8 cellular contexts compared by ENCODE assay signal in the genomic region with DNA sequence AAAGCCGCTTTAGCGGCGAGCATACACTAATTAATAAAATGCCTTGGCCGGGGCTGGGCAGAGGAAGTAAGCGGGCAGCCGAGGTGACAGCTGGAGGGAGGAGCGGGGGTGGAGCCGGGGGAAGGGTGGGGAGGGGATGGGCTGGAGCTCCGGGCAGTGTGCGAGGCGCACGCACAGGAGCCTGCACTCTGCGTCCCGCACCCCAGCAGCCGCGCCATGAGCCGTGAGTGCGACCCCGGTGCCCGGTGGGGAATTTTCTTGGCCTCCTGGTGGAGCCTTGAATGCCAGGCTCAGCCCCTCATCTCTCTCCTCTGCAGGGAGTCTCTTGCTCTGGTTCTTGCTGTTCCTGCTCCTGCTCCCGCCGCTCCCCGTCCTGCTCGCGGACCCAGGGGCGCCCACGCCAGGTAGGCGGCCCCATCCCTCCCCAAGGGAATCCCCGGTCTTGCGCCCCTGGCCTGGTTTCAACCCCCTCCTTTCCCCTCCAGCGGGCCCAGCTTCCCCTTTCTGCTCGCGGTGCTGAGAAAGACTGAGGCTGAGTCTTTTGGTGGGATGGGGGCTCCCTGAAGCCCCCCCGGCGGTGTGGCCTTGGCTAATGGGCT. TPM values are rescaled to one million over a fixed set of nuclear protein-coding genes. Genes with fewer than 3 reads are reported as not detected.
DNase-seq lines count a peak whose midpoint lies in the region; ATAC-seq and TF ChIP-seq lines count a peak whose summit lies in the region.

A gene (plus strand): TSS at position 156 of the 599 bp plus-strand sequence. CDS start 61 bp downstream, at position 217.

- DNase-seq in CD1c-positive myeloid dendritic cell (ENCODE audit: extremely low spot score) = peak; percentile 82
- DNase-seq in fibroblast of the aortic adventitia (ENCODE audit: low read depth) = no peak
- DNase-seq in omental fat pad (ENCODE audit: low spot score) = no peak
- DNase-seq in midbrain (lab: John Stamatoyannopoulos, UW) = no peak
- DNase-seq in cerebellar nuclear complex (lab: John Stamatoyannopoulos, UW) = no peak

- H3K4me1 Mint-ChIP-seq in T-helper 1 cell treated with Interleukin-12 subunit alpha and Interleukin-12 subunit beta and Interleukin-4 antibody, amounts not matched to agents 30 μg/mL and 1 μg/mL, for 36 hours (ENCODE audit: low read depth) = peaks cover 8% of the 10 kb centered on the region

- peak within 1 kb of the TSS; percentile 84 for H3K4me3 ChIP-seq in fibroblast of the aortic adventitia (ENCODE audit: low read depth, low read length)

- H3K27me3 Mint-ChIP-seq in T-helper 1 cell treated with Interleukin-12 subunit alpha and Interleukin-12 subunit beta and Interleukin-4 antibody, amounts not matched to agents 30 μg/mL and 1 μg/mL, for 36 hours (ENCODE audit: low read depth) = peaks cover 18% of the 10 kb centered on the region

- H3K4me3 Mint-ChIP-seq in T-helper 1 cell treated with Interleukin-12 subunit alpha and Interleukin-12 subunit beta and Interleukin-4 antibody, amounts not matched to agents 30 μg/mL and 1 μg/mL, for 36 hours = peak within 1 kb of the TSS; percentile 59

- ATAC-seq in GM19025 (IDR thresholded peaks at IDR 0.05; ENCODE audit: low read depth, unreplicated experiment) (peak; percentile 51), HG03442 (IDR thresholded peaks at IDR 0.05; ENCODE audit: unreplicated experiment) (peak; percentile 44), omental fat pad (ENCODE audit: low FRiP score) (peak; percentile 22)

- TF ChIP-seq CTCF in fibroblast of the aortic adventitia (IDR thresholded peaks at IDR 0.05; ENCODE audit: insufficient read depth, low read length) (no peak), omental fat pad (IDR thresholded peaks at IDR 0.05) (no peak)

- H3K36me3 Mint-ChIP-seq in T-helper 1 cell treated with Interleukin-12 subunit alpha and Interleukin-12 subunit beta and Interleukin-4 antibody, amounts not matched to agents 30 μg/mL and 1 μg/mL, for 36 hours (ENCODE audit: low read depth) = no peaks in the 10 kb centered on the region

- no peak within 1 kb of the TSS for H3K27ac Mint-ChIP-seq in T-helper 1 cell treated with Interleukin-12 subunit alpha and Interleukin-12 subunit beta and Interleukin-4 antibody, amounts not matched to agents 30 μg/mL and 1 μg/mL, for 36 hours

- peaks cover 4% of the 10 kb centered on the region for H3K9me3 Mint-ChIP-seq in T-helper 1 cell treated with Interleukin-12 subunit alpha and Interleukin-12 subunit beta and Interleukin-4 antibody, amounts not matched to agents 30 μg/mL and 1 μg/mL, for 36 hours

RNA-seq across cellular contexts. Expression of the gene that starts here (rescaled TPM):
- total RNA-seq in fibroblast of the aortic adventitia (ENCODE audit: low replicate concordance) (6.3 and 173 TPM in 2 replicates), omental fat pad (10 to 100 TPM; 16.0 to 36.8 (median 20.1) TPM)
